16 cellular contexts compared by ENCODE assay signal in genomic region chr7:45971171-45971570, GRCh38. TPM values are rescaled to one million over a fixed set of nuclear protein-coding genes. Genes with fewer than 3 reads are reported as not detected.
A peak's percentile ranks its signal among the peaks of the same experiment; 100 is the strongest.
DNase-seq lines count a peak whose midpoint lies in the region; FAIRE-seq and TF ChIP-seq lines count a peak whose summit lies in the region.
"Had no signal": no experiment of that assay in that cellular context is flagged by ENCODE, and none has a peak within 500 bp of the region (broad histone marks: within the 10 kb centered on the region; RNA-seq: fewer than 3 reads in every experiment).

No MANE protein-coding gene starts in this region.

- H3K27ac Mint-ChIP-seq in osteocyte (ENCODE audit: unreplicated experiment) = peak overlapping the region; percentile 61
- H3K27ac Mint-ChIP-seq: H9 had no signal

- intact Hi-C loops in esophagus muscularis mucosa (cut with DNase I) = no loop called here

- H3K4me3 ChIP-seq in esophagus muscularis mucosa = no peak overlapping the region
- H3K4me3 ChIP-seq: BLaER1, GM12878 had no signal

- peaks cover 0 to 7% (median 3%) of the 10 kb centered on the region in 4 donors for H3K4me1 ChIP-seq in esophagus muscularis mucosa
- H3K4me1 ChIP-seq: BLaER1 had no signal

- H3K4me3 Mint-ChIP-seq in osteocyte (ENCODE audit: unreplicated experiment) = no peak overlapping the region
- H3K4me3 Mint-ChIP-seq: H9 had no signal

- H3K9me3 ChIP-seq in esophagus muscularis mucosa = no peaks in the 10 kb centered on the region
- H3K9me3 ChIP-seq: BLaER1 had no signal

- TF ChIP-seq POLR2A in esophagus muscularis mucosa (IDR thresholded peaks at IDR 0.05; ENCODE audit: low read depth) = no peak

- H3K9me3 Mint-ChIP-seq in osteocyte (ENCODE audit: unreplicated experiment) = no peaks in the 10 kb centered on the region
- H3K9me3 Mint-ChIP-seq: H9 had no signal

- TF ChIP-seq CTCF in esophagus muscularis mucosa (IDR thresholded peaks at IDR 0.05) = no peak
- TF ChIP-seq CTCF in osteocyte (IDR thresholded peaks at IDR 0.05) = no peak

- no peak for TF ChIP-seq EP300 in esophagus muscularis mucosa (IDR thresholded peaks at IDR 0.05)

- no peaks in the 10 kb centered on the region for H3K36me3 Mint-ChIP-seq in osteocyte (ENCODE audit: unreplicated experiment)

- no peaks in the 10 kb centered on the region for H3K27me3 ChIP-seq in esophagus muscularis mucosa
- H3K27me3 ChIP-seq: BLaER1 had no signal

- peak; percentile 55 for FAIRE-seq in urothelium cell line (lab: Jason Lieb, UNC)
- FAIRE-seq: GM12878, GM18507 had no signal

- no peaks in the 10 kb centered on the region for H3K27me3 Mint-ChIP-seq in osteocyte (ENCODE audit: unreplicated experiment)

- peak; percentile 15 for DNase-seq in activated CD8-positive, alpha-beta memory T cell treated with anti-CD3 and anti-CD28 coated beads for 24 hours
- no peak for DNase-seq in activated CD8-positive, alpha-beta memory T cell treated with anti-CD3 and anti-CD28 coated beads, Interleukin-2, amount 50 U/mL, for 4 hours
- DNase-seq in esophagus muscularis mucosa (ENCODE audit: extremely low spot score) (peak; percentile 57), osteocyte (ENCODE audit: extremely low spot score, unreplicated experiment) (no peak), urothelium cell line (ENCODE audit: low spot score) (no peak), T-helper 1 cell (no peak), activated gamma-delta T cell treated with Interleukin-2 at 50 U/mL for 16 hours (no peak)
- DNase-seq in activated CD4-positive, alpha-beta T cell treated with anti-CD3 and anti-CD28 coated beads for 1 hour = no peak
- DNase-seq: AML-193, GOT3, H9 had no signal

- peaks cover 30% of the 10 kb centered on the region for H3K4me1 Mint-ChIP-seq in osteocyte (ENCODE audit: unreplicated experiment)

- WGBS in esophagus muscularis mucosa = 96% methylated on average over 5 of the region's 5 CpGs

- H3K36me3 ChIP-seq in esophagus muscularis mucosa = no peaks in the 10 kb centered on the region
- H3K36me3 ChIP-seq: BLaER1 had no signal

- no peak overlapping the region for H3K27ac ChIP-seq in esophagus muscularis mucosa (replicated peaks in 1 of 4)
- H3K27ac ChIP-seq: 22Rv1, BLaER1 had no signal

RNA-seq across cellular contexts. Expression of gene IGFBP3, which starts 50.1 kb away (rescaled TPM):
- total RNA-seq in esophagus muscularis mucosa (100 to 1,000 TPM in 2 of 4 donors, 10 to 100 TPM in 2; 60.6 to 187 (median 104) TPM), osteocyte (294 and 321 TPM in 2 replicates)
- total RNA-seq: HT-29 had no signal

Comparison
In these comparisons a context has a peak if more than half of its experiments do, and no peak if none do; other contexts are left out.
1. DNase-seq: peak in activated CD8-positive, alpha-beta memory T cell treated with anti-CD3 and anti-CD28 coated beads for 24 hours (single experiment) and esophagus muscularis mucosa (single experiment); none in activated CD8-positive, alpha-beta memory T cell treated with anti-CD3 and anti-CD28 coated beads, Interleukin-2, amount 50 U/mL, for 4 hours (single experiment), osteocyte (single experiment), urothelium cell line (single experiment), activated CD4-positive, alpha-beta T cell treated with anti-CD3 and anti-CD28 coated beads for 1 hour (single experiment), T-helper 1 cell (0 of 5) and activated gamma-delta T cell treated with Interleukin-2 at 50 U/mL for 16 hours (single experiment).